ENCODE assay signal across 1 cellular context in the genomic region with DNA sequence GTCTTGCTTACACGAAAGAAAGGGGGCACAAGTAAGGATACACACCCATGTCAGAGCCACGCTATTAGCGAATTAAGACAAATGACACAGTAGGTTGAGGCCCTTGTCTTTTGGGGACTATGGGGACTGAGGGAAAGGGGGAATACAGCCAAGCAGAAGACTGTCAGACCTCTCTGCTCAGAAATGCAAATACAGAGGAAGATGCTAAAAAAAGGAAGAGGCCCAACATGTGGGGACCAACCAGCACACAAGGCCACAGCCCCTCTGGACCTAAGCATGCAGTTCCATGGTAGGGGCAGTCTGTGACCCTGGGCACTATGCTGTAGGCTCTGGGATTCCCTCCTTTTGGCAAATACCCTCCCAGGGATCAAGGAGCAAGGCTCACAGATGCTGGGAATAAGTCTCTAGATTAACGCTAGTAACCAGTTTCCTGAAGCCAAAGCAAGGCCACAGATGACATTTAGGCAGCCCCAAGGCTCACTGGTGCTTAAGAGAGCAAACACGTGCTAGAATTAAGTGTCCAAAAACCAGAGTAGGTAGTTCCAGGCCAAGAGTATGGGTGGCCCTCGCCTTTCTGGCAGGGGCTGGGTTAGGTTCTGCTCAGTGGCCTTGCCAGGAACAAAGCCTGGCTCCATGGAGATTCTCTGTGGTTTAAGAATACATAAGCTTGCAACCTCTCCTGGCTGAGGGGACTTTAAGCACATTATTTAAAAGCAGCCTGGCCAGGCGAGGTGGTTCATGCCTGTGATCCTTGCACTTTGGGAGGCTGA.
TF ChIP-seq lines count a peak whose summit lies in the region.

No MANE protein-coding gene starts in this region.

TF ChIP-seq in K562, 482 proteins besides CTCF, POLR2A, EP300 and RAD21:
- TF ChIP-seq RBM25 (IDR thresholded peaks at IDR 0.05; ENCODE audit: low read depth, low read length, severe bottlenecking) = no peak
- no peak for TF ChIP-seq FOXJ2 (tag; IDR thresholded peaks at IDR 0.05)
- no peak for TF ChIP-seq GABPB2 (CRISPR knock-in tag; conservative IDR thresholded peaks at IDR 0.05)
- no peak for TF ChIP-seq POLR2B (IDR thresholded peaks at IDR 0.05; ENCODE audit: low read depth, partially characterized antibody)
- TF ChIP-seq, protein P1, sequence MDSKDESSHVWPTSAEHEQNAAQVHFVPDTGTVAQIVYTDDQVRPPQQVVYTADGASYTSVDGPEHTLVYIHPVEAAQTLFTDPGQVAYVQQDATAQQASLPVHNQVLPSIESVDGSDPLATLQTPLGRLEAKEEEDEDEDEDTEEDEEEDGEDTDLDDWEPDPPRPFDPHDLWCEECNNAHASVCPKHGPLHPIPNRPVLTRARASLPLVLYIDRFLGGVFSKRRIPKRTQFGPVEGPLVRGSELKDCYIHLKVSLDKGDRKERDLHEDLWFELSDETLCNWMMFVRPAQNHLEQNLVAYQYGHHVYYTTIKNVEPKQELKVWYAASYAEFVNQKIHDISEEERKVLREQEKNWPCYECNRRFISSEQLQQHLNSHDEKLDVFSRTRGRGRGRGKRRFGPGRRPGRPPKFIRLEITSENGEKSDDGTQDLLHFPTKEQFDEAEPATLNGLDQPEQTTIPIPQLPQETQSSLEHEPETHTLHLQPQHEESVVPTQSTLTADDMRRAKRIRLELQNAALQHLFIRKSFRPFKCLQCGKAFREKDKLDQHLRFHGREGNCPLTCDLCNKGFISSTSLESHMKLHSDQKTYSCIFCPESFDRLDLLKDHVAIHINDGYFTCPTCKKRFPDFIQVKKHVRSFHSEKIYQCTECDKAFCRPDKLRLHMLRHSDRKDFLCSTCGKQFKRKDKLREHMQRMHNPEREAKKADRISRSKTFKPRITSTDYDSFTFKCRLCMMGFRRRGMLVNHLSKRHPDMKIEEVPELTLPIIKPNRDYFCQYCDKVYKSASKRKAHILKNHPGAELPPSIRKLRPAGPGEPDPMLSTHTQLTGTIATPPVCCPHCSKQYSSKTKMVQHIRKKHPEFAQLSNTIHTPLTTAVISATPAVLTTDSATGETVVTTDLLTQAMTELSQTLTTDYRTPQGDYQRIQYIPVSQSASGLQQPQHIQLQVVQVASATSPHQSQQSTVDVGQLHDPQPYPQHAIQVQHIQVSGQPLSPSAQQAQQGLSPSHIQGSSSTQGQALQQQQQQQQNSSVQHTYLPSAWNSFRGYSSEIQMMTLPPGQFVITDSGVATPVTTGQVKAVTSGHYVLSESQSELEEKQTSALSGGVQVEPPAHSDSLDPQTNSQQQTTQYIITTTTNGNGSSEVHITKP (IDR thresholded peaks at IDR 0.05; ENCODE audit: partially characterized antibody) = no peak
- no peak for TF ChIP-seq ZNF431 (CRISPR knock-in tag; IDR thresholded peaks at IDR 0.05)
- TF ChIP-seq, protein P2, sequence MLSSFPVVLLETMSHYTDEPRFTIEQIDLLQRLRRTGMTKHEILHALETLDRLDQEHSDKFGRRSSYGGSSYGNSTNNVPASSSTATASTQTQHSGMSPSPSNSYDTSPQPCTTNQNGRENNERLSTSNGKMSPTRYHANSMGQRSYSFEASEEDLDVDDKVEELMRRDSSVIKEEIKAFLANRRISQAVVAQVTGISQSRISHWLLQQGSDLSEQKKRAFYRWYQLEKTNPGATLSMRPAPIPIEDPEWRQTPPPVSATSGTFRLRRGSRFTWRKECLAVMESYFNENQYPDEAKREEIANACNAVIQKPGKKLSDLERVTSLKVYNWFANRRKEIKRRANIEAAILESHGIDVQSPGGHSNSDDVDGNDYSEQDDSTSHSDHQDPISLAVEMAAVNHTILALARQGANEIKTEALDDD (IDR thresholded peaks at IDR 0.05) = no peak
- TF ChIP-seq, protein P3, sequence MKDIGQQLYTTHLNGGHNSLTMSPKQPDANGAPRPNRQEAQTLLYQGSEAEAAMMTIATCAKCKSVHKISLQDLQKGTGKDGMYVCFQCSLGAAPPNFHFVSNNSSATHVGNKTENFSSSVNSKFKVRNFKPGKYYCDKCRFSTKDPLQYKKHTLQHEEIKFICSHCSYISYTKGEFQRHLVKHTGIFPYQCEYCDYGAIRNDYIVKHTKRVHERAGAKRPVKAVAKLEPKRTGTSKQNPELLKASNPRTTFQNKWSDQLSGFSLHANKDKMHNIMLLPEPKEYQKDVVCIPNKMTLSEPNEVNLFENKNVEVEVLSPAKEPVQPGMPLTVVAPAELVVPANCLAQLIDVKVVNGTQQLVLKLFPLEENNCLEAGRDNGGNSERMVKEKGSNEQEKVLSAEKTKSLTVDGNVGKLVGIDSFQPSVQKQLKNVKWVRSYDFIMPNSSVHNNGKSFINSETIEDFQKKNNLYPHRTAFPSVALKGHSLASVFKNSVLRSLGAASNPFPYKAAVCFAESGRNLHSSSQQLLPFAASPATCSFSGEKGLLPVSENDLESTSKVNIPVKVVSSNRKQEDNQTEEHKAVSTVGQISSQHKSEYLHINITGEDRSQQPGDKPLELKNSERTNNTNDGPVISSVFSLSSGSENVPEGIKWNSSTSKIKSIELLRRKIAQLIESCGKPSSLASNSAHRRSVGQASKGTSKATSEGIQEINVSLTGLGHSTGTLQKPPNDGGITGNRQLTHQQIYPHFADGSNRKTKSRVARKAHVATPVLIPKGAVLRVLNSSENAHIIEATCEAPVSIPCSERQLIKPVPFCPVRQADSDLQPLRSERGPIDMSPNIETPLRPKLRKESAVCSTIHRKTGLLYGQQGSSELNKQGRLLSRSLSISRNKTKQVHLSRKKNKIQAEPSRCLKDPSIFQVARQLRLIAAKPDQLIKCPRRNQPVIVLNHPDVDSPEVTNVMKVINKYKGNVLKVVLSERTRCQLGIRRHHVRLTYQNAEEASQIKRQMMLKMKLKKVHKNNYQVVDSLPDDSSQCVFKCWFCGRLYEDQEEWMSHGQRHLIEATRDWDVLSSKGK (CRISPR knock-in tag; IDR thresholded peaks at IDR 0.05) = no peak
- TF ChIP-seq NEUROD1 (IDR thresholded peaks at IDR 0.05; ENCODE audit: borderline replicate concordance, low read depth, low read length, partially characterized antibody) = no peak
- TF ChIP-seq NFYB (IDR thresholded peaks at IDR 0.05; ENCODE audit: extremely low read depth, insufficient read length) = no peak
- TF ChIP-seq PRPF4 (IDR thresholded peaks at IDR 0.05; ENCODE audit: insufficient read depth, low read depth, low read length, poor library complexity, severe bottlenecking) = no peak
- TF ChIP-seq RBM14 (IDR thresholded peaks at IDR 0.05; ENCODE audit: borderline replicate concordance, insufficient read depth, low read depth, low read length) = no peak
- no peak for TF ChIP-seq TBP (optimal IDR thresholded peaks at IDR 0.05; ENCODE audit: low read depth, low read length)
- TF ChIP-seq FOSL1 (tag; conservative IDR thresholded peaks at IDR 0.05) = no peak
- TF ChIP-seq ZNF3 (CRISPR knock-in tag; IDR thresholded peaks at IDR 0.05) = no peak
- TF ChIP-seq, protein P4, sequence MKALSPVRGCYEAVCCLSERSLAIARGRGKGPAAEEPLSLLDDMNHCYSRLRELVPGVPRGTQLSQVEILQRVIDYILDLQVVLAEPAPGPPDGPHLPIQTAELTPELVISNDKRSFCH (CRISPR knock-in tag; IDR thresholded peaks at IDR 0.05) = no peak
- TF ChIP-seq, protein P4 (tag; IDR thresholded peaks at IDR 0.05) = no peak
- TF ChIP-seq, protein P5, sequence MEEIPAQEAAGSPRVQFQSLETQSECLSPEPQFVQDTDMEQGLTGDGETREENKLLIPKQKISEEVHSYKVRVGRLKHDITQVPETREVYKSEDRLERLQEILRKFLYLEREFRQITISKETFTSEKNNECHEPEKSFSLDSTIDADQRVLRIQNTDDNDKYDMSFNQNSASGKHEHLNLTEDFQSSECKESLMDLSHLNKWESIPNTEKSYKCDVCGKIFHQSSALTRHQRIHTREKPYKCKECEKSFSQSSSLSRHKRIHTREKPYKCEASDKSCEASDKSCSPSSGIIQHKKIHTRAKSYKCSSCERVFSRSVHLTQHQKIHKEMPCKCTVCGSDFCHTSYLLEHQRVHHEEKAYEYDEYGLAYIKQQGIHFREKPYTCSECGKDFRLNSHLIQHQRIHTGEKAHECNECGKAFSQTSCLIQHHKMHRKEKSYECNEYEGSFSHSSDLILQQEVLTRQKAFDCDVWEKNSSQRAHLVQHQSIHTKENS (CRISPR knock-in tag; IDR thresholded peaks at IDR 0.05) = no peak
- TF ChIP-seq ILF3 (IDR thresholded peaks at IDR 0.05; ENCODE audit: borderline replicate concordance) = no peak
